ENCODE assay signal across 26 cellular contexts in the genomic region with DNA sequence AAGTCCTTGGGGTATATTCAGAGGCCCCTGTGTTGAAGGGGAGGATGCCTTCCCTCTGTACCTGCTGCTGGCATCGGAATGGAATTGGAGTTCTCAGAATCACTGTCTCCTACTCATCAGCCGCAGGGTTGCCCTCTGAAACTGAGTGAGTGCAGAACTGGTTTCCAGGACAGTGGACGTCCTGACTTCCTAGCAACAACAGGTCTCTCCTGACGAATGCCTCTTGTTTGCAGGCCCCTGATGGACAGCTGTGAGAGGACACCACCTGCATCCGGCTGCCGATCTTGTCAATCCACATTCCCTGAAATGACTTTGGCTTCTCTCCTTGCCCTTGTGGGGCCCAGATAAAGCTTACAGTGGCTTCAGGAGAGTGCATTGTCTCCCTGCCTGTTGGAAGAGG.
A peak's percentile ranks its signal among the peaks of the same experiment; 100 is the strongest.
DNase-seq lines count a peak whose midpoint lies in the region; ATAC-seq and TF ChIP-seq lines count a peak whose summit lies in the region.
"Had no signal": no experiment of that assay in that cellular context is flagged by ENCODE, and none has a peak within 500 bp of the region (broad histone marks: within the 10 kb centered on the region; RNA-seq: fewer than 3 reads in every experiment).

No MANE protein-coding gene starts in this region.

- TF ChIP-seq CTCF in LNCaP clone FGC (IDR thresholded peaks at IDR 0.05; ENCODE audit: control insufficient read depth, extremely low read depth, insufficient read depth) (no peak), VCaP (conservative IDR thresholded peaks at IDR 0.05) (no peak)

- peak overlapping the region; percentile 61 for H3K27ac ChIP-seq in VCaP
- H3K27ac ChIP-seq: 22Rv1; BLaER1 treated with 17β-estradiol and CSF1 and Interleukin-3, amounts not matched to agents 10 nM and 100 nM; HL-60; PC-9; RWPE1 had no signal

- intact Hi-C loops in posterior vena cava (cut with DNase I) = no loop called here

- DNase-seq in SHP77 (lab: John Stamatoyannopoulos, UW) = peak; percentile 14 to 46
- DNase-seq in SHP77 treated with DMSO at 0.1 percent for 48 hours (lab: John Stamatoyannopoulos, UW) = no peak
- peak; percentile 13 for DNase-seq in LNCaP clone FGC (ENCODE audit: low read depth)
- peak; percentile 52 for DNase-seq in posterior vena cava (ENCODE audit: low spot score)
- DNase-seq in activated CD4-positive, alpha-beta T cell treated with anti-CD3 and anti-CD28 coated beads for 4 hours = no peak
- DNase-seq in ureter (ENCODE audit: low spot score) = no peak
- DNase-seq: ACHN; CD8-positive, alpha-beta T cell; EL; GOT3; HCEC 1CT; MV-4-11; NCI-H1105 treated with DMSO at 0.1 percent for 48 hours; NCI-H2029 treated with DMSO at 0.1 percent for 48 hours; NCI-H2171; NCI-H345; NCI-H526 treated with DMSO at 0.1 percent for 48 hours; PC-9 had no signal

- H3K4me3 ChIP-seq in LNCaP clone FGC (ENCODE audit: low read depth, low read length) = no peak overlapping the region
- H3K4me3 ChIP-seq: BLaER1 treated with 17β-estradiol and CSF1 and Interleukin-3, amounts not matched to agents 10 nM and 100 nM; K562; PC-9 had no signal

- no peak for ATAC-seq in HG03521 (IDR thresholded peaks at IDR 0.05; ENCODE audit: unreplicated experiment)
- ATAC-seq: CD8-positive, alpha-beta T cell; HepG2; K562 had no signal

Comparison
In these comparisons a context has a peak if more than half of its experiments do, and no peak if none do; other contexts are left out.
1. DNase-seq: peak in SHP77 (2 of 2), LNCaP clone FGC (single experiment) and posterior vena cava (single experiment); none in SHP77 treated with DMSO at 0.1 percent for 48 hours (single experiment), activated CD4-positive, alpha-beta T cell treated with anti-CD3 and anti-CD28 coated beads for 4 hours (0 of 2) and ureter (single experiment).